ENCODE assay signal across 9 cellular contexts in genomic region chr1:180156201-180156600, GRCh38. TPM values are rescaled to one million over a fixed set of nuclear protein-coding genes. Genes with fewer than 3 reads are reported as not detected.
DNase-seq lines count a peak whose midpoint lies in the region; ATAC-seq, FAIRE-seq and TF ChIP-seq lines count a peak whose summit lies in the region.
"Had no signal": no experiment of that assay in that cellular context is flagged by ENCODE, and none has a peak within 500 bp of the region (broad histone marks: within the 10 kb centered on the region; RNA-seq: fewer than 3 reads in every experiment).

No MANE protein-coding gene starts in this region.

- H3K4me3 ChIP-seq in epithelial cell of esophagus (ENCODE audit: low read length) (peak overlapping the region; percentile 76), rectal smooth muscle tissue (ENCODE audit: low read length) (peak overlapping the region; percentile 10)

- no peaks in the 10 kb centered on the region for H3K27me3 ChIP-seq in rectal smooth muscle tissue (ENCODE audit: control insufficient read depth, insufficient read depth, low read length)

- H3K27ac ChIP-seq in rectal smooth muscle tissue (ENCODE audit: low read depth, low read length): no peak overlapping the region

- ATAC-seq in HG03045 (IDR thresholded peaks at IDR 0.05; ENCODE audit: unreplicated experiment): no peak

- H3K4me1 ChIP-seq in rectal smooth muscle tissue (ENCODE audit: control insufficient read depth, insufficient read depth, low read length): peaks cover 3% of the 10 kb centered on the region

- H3K36me3 ChIP-seq in rectal smooth muscle tissue (ENCODE audit: control insufficient read depth, insufficient read depth, low read length): no peaks in the 10 kb centered on the region

- TF ChIP-seq POLR2A in GM12891 (IDR thresholded peaks at IDR 0.05; ENCODE audit: low read depth, low read length): no peak

- FAIRE-seq in GM12891 (lab: Jason Lieb, UNC) (no peak), RCC 7860 (lab: Jason Lieb, UNC) (no peak)

- TF ChIP-seq CTCF in epithelial cell of esophagus (IDR thresholded peaks at IDR 0.05; ENCODE audit: insufficient read depth, low read depth, low read length, missing control alignments): no peak

- DNase-seq in GM12891 (ENCODE audit: insufficient read length, low spot score): no peak
- peak; percentile 71 for DNase-seq in OCI-M1 (lab: John Stamatoyannopoulos, UW)
- no peak for DNase-seq in epithelial cell of esophagus (ENCODE audit: low read depth)
- DNase-seq in NCI-H82 (lab: John Stamatoyannopoulos, UW): no peak
- no peak for DNase-seq in RCC 7860 (ENCODE audit: low spot score)
- DNase-seq in DMS79 treated with DMSO at 0.1 percent for 48 hours (lab: John Stamatoyannopoulos, UW): no peak
- DNase-seq: NCI-H1436 treated with DMSO at 0.1 percent for 48 hours had no signal

- no peak overlapping the region for H3K9ac ChIP-seq in rectal smooth muscle tissue (ENCODE audit: low read length)

TF ChIP-seq in GM12891, 5 proteins besides CTCF, POLR2A, EP300 and RAD21:
- TF ChIP-seq PAX5 (IDR thresholded peaks at IDR 0.05; ENCODE audit: insufficient read depth, low read length, severe bottlenecking) (no peak), SPI1 (IDR thresholded peaks at IDR 0.05; ENCODE audit: low read depth, low read length) (peak; percentile 95)

RNA-seq across cellular contexts. Expression of gene QSOX1, which starts 1.5 kb away (rescaled TPM):
- 26.0 TPM for polyA plus RNA-seq in GM12891 (2012; ENCODE audit: low read depth, missing spikeins)
